Comparison of ENCODE assay signal across 20 cellular contexts in genomic region chr18:66316708-66317107, GRCh38.
DNase-seq lines count a peak whose midpoint lies in the region; ATAC-seq, FAIRE-seq and TF ChIP-seq lines count a peak whose summit lies in the region.
"Had no signal": no experiment of that assay in that cellular context is flagged by ENCODE, and none has a peak within 500 bp of the region (broad histone marks: within the 10 kb centered on the region; RNA-seq: fewer than 3 reads in every experiment).

No MANE protein-coding gene starts in this region.

- no peak for FAIRE-seq in HepG2 (lab: Jason Lieb, UNC)

- no peak for TF ChIP-seq CTCF in HepG2 (CRISPR knock-in tag; IDR thresholded peaks at IDR 0.05)
- no peak for TF ChIP-seq CTCF in right lobe of liver (IDR thresholded peaks at IDR 0.05)
- TF ChIP-seq CTCF in endodermal cell (conservative IDR thresholded peaks at IDR 0.05) = no peak
- no peak for TF ChIP-seq CTCF in smooth muscle cell (IDR thresholded peaks at IDR 0.05; ENCODE audit: borderline replicate concordance, insufficient read depth, poor library complexity, severe bottlenecking)
- no peak for TF ChIP-seq CTCF in CD14-positive monocyte (IDR thresholded peaks at IDR 0.05)

- H3K4me1 ChIP-seq in HepG2 (ENCODE audit: insufficient read depth, low read length) = no peaks in the 10 kb centered on the region
- H3K4me1 ChIP-seq in right lobe of liver = no peaks in the 10 kb centered on the region
- H3K4me1 ChIP-seq in endodermal cell (ENCODE audit: control insufficient read depth, insufficient read depth, low read length) = peaks cover 11% of the 10 kb centered on the region
- H3K4me1 ChIP-seq in mesendoderm (ENCODE audit: control insufficient read depth, low read depth, low read length) = no peaks in the 10 kb centered on the region
- H3K4me1 ChIP-seq in smooth muscle cell (ENCODE audit: low read depth) = peaks cover 17% of the 10 kb centered on the region
- H3K4me1 ChIP-seq: BE2C had no signal

- H3K9me3 ChIP-seq in HepG2 (ENCODE audit: low read length) (no peaks in the 10 kb centered on the region), right lobe of liver (no peaks in the 10 kb centered on the region), endodermal cell (ENCODE audit: control insufficient read depth, low read length) (no peaks in the 10 kb centered on the region), smooth muscle cell (replicated peaks; ENCODE audit: low read depth) (no peaks in the 10 kb centered on the region)
- H3K9me3 ChIP-seq: BE2C had no signal

- TF ChIP-seq EP300 in HepG2 (IDR thresholded peaks at IDR 0.05; ENCODE audit: low read depth in 2 of 2, low read length in 2 of 2) (no peak), HepG2 (CRISPR knock-in tag; IDR thresholded peaks at IDR 0.05; ENCODE audit: borderline replicate concordance) (no peak)

- WGBS in HepG2 (ENCODE audit: low lambda C conversion rate) = 0% methylated on average over 4 of the region's 4 CpGs
- WGBS in right lobe of liver (ENCODE audit: insufficient coverage, low coverage, low lambda C conversion rate, missing lambda C conversion rate) = 36% methylated on average over 4 of the region's 4 CpGs
- 83 to 86% methylated on average over 3 to 4 of the region's 4 CpGs for WGBS in endodermal cell (ENCODE audit: insufficient coverage in 1 of 2, insufficient read length in 1 of 2), 2 experiments
- WGBS in mesendoderm (ENCODE audit: extremely low coverage, insufficient coverage, low lambda C conversion rate) = no CpG with 5 or more reads among the region's 4 CpGs
- 24% methylated on average over 4 of the region's 4 CpGs for WGBS in smooth muscle cell (ENCODE audit: low lambda C conversion rate)

- H4K8ac ChIP-seq in mesendoderm (ENCODE audit: low read depth, low read length) = no peak overlapping the region

- no peaks in the 10 kb centered on the region for H3K36me3 Mint-ChIP-seq in endodermal cell (ENCODE audit: low read depth)
- H3K36me3 Mint-ChIP-seq in CD14-positive monocyte = no peaks in the 10 kb centered on the region
- H3K36me3 Mint-ChIP-seq: CD4-positive, alpha-beta memory T cell had no signal

- DNase-seq in HepG2 (ENCODE audit: low spot score) = no peak
- no peak for DNase-seq in right lobe of liver
- peak; percentile 43 for DNase-seq in endodermal cell
- DNase-seq in mesendoderm = peak; percentile 73
- DNase-seq in smooth muscle cell (lab: John Stamatoyannopoulos, UW; ENCODE audit: unreplicated experiment) = no peak
- DNase-seq in CD14-positive monocyte (ENCODE audit: low spot score) = no peak
- no peak for DNase-seq in NCI-H1694 treated with DMSO at 0.1 percent for 48 hours (lab: John Stamatoyannopoulos, UW)
- no peak for DNase-seq in OCI-M1 (lab: John Stamatoyannopoulos, UW)
- DNase-seq: 8988T; BE2C; Calu3; CD4-positive, alpha-beta memory T cell; DMS79; NCI-H1048; NCI-H2107; NCI-H345; NCI-H526 treated with DMSO at 0.1 percent for 48 hours; NK-92 treated with Interleukin-12 subunit alpha and Interleukin-12 subunit beta, amount 100 ng/mL, for 24 hours; PC-3 had no signal

- H2BK15ac ChIP-seq in mesendoderm (replicated peaks; ENCODE audit: low read depth) = no peak overlapping the region

- H4K20me1 ChIP-seq in HepG2 (ENCODE audit: insufficient read depth, low read length) (no peaks in the 10 kb centered on the region), smooth muscle cell (ENCODE audit: low read depth) (no peaks in the 10 kb centered on the region)

- no peak overlapping the region for H3K18ac ChIP-seq in mesendoderm (ENCODE audit: low read length)

- no peak overlapping the region for H2AK5ac ChIP-seq in mesendoderm (ENCODE audit: low read length)

- H3K9ac ChIP-seq in HepG2 (ENCODE audit: insufficient read depth, low read depth, low read length) (no peak overlapping the region), endodermal cell (ENCODE audit: extremely low read depth, low read length, poor library complexity, severe bottlenecking) (no peak overlapping the region), mesendoderm (ENCODE audit: low read length) (no peak overlapping the region), smooth muscle cell (ENCODE audit: low read depth) (peak overlapping the region; percentile 52)

- CTCF ChIA-PET in HepG2 (lab: Yijun Ruan, JAX; ENCODE audit: low intra/inter-chr PET ratio, low total read pairs) = no interaction called here

- H3K36me3 ChIP-seq in HepG2 (replicated peaks in 1 of 2; ENCODE audit: control insufficient read depth in 1 of 2, insufficient read depth in 2 of 2, low read length in 2 of 2) (no peaks in the 10 kb centered on the region), right lobe of liver (no peaks in the 10 kb centered on the region), endodermal cell (ENCODE audit: control insufficient read depth, insufficient read depth, low read length) (no peaks in the 10 kb centered on the region), mesendoderm (ENCODE audit: control insufficient read depth, insufficient read depth, low read length) (no peaks in the 10 kb centered on the region), smooth muscle cell (ENCODE audit: low read depth) (no peaks in the 10 kb centered on the region)
- H3K36me3 ChIP-seq: BE2C had no signal

- POLR2A ChIA-PET in HepG2 (lab: Yijun Ruan, JAX) = no interaction called here

- in situ Hi-C loops in HepG2 (cut with HindIII; ENCODE audit: extremely low pct_ligation_motif_present, low pct_unique_long_range_greater_than_20kb) = no loop called here

- no peak overlapping the region for H4K5ac ChIP-seq in mesendoderm (ENCODE audit: low read length)

- no peak overlapping the region for H2BK120ac ChIP-seq in mesendoderm (ENCODE audit: low read depth, low read length)

- H3K27me3 Mint-ChIP-seq in endodermal cell (ENCODE audit: insufficient read depth) (no peaks in the 10 kb centered on the region), CD14-positive monocyte (ENCODE audit: low read depth in 3 of 3) (no peaks in the 10 kb centered on the region)
- H3K27me3 Mint-ChIP-seq: CD4-positive, alpha-beta memory T cell had no signal

- no peak overlapping the region for H3K23ac ChIP-seq in mesendoderm (ENCODE audit: low read length)

- H2AFZ ChIP-seq in HepG2 (ENCODE audit: low read length) (no peak overlapping the region), smooth muscle cell (ENCODE audit: low read depth) (peak overlapping the region; percentile 5)

- BruUV-seq in HepG2 (replicated peaks; lab: Mats Ljungman, UMichigan) = no TSS peak

- H3K27me3 ChIP-seq in HepG2 (ENCODE audit: control insufficient read depth in 1 of 2, insufficient read depth in 2 of 2, low read length in 2 of 2) (no peaks in the 10 kb centered on the region; a peak in 1 of 5 replicates), right lobe of liver (no peaks in the 10 kb centered on the region), endodermal cell (ENCODE audit: control insufficient read depth, insufficient read depth, low read length, poor library complexity, severe bottlenecking) (no peaks in the 10 kb centered on the region), mesendoderm (ENCODE audit: insufficient read depth, low read length, poor library complexity) (no peaks in the 10 kb centered on the region), smooth muscle cell (ENCODE audit: low read depth) (no peaks in the 10 kb centered on the region)
- H3K27me3 ChIP-seq: BE2C had no signal

- intact Hi-C loops in HepG2 (cut with micrococcal nuclease; ENCODE audit: unreplicated experiment) = no loop called here
- intact Hi-C loops in right lobe of liver (cut with DNase I) = no loop called here
- intact Hi-C loops in CD14-positive monocyte (cut with micrococcal nuclease) = no loop called here

- no peak overlapping the region for H3K4ac ChIP-seq in mesendoderm (ENCODE audit: low read depth, low read length)

- H3K27ac ChIP-seq in HepG2 (ENCODE audit: extremely low read length, insufficient read depth, low read length) = no peak overlapping the region
- no peak overlapping the region for H3K27ac ChIP-seq in right lobe of liver
- H3K27ac ChIP-seq in endodermal cell (ENCODE audit: low read depth, low read length) = no peak overlapping the region
- H3K27ac ChIP-seq in mesendoderm (ENCODE audit: low read depth, low read length) = no peak overlapping the region
- H3K27ac ChIP-seq in smooth muscle cell (ENCODE audit: low read depth) = peak overlapping the region; percentile 83
- H3K27ac ChIP-seq: RWPE1 had no signal

- no peak overlapping the region for H2BK5ac ChIP-seq in mesendoderm (ENCODE audit: low read length)

- no peak for TF ChIP-seq RAD21 in HepG2 (CRISPR knock-in tag; IDR thresholded peaks at IDR 0.05)

- ATAC-seq in HepG2 (no peak), right lobe of liver (no peak)
- ATAC-seq: PC-3 had no signal

- peaks cover 8% of the 10 kb centered on the region for H3F3A ChIP-seq in smooth muscle cell (ENCODE audit: low read depth)

- peak overlapping the region; percentile 31 for H3K27ac Mint-ChIP-seq in endodermal cell
- H3K27ac Mint-ChIP-seq in CD14-positive monocyte = no peak overlapping the region
- H3K27ac Mint-ChIP-seq: CD4-positive, alpha-beta memory T cell had no signal

- no peak overlapping the region for H3K4me2 ChIP-seq in HepG2 (ENCODE audit: low read depth, low read length)
- no peak overlapping the region for H3K4me2 ChIP-seq in mesendoderm (ENCODE audit: low read length)
- H3K4me2 ChIP-seq in smooth muscle cell = peak overlapping the region; percentile 25

- no peak overlapping the region for H3K4me3 ChIP-seq in HepG2 (replicated peaks in 1 of 3; ENCODE audit: insufficient read depth in 1 of 3, low read depth in 2 of 3, low read length in 3 of 3)
- H3K4me3 ChIP-seq in right lobe of liver = no peak overlapping the region
- H3K4me3 ChIP-seq in endodermal cell (ENCODE audit: low read length) = peak overlapping the region; percentile 0
- no peak overlapping the region for H3K4me3 ChIP-seq in mesendoderm (ENCODE audit: low read length)
- H3K4me3 ChIP-seq in smooth muscle cell = no peak overlapping the region

- H3K4me3 Mint-ChIP-seq in endodermal cell = no peak overlapping the region
- no peak overlapping the region for H3K4me3 Mint-ChIP-seq in CD14-positive monocyte
- H3K4me3 Mint-ChIP-seq: CD4-positive, alpha-beta memory T cell had no signal

- no peak overlapping the region for H3K56ac ChIP-seq in mesendoderm (ENCODE audit: low read length)

- H3K79me1 ChIP-seq in mesendoderm (ENCODE audit: low read length) = no peaks in the 10 kb centered on the region

- H3K9me3 Mint-ChIP-seq in endodermal cell (no peaks in the 10 kb centered on the region), CD14-positive monocyte (peaks cover 0 to 8% (median 0%) of the 10 kb centered on the region in 7 donors)

- TF ChIP-seq POLR2A in HepG2 (IDR thresholded peaks at IDR 0.05; ENCODE audit: insufficient read depth in 1 of 2, low read depth in 2 of 2, low read length in 2 of 2) (no peak), right lobe of liver (IDR thresholded peaks at IDR 0.05) (no peak)

- no peaks in the 10 kb centered on the region for H3K79me2 ChIP-seq in HepG2 (ENCODE audit: insufficient read depth, low read length)
- H3K79me2 ChIP-seq in mesendoderm (ENCODE audit: control insufficient read depth, insufficient read depth, low read length) = no peaks in the 10 kb centered on the region
- H3K79me2 ChIP-seq in smooth muscle cell (ENCODE audit: low read depth) = no peaks in the 10 kb centered on the region

- peaks cover 9% of the 10 kb centered on the region for H3K4me1 Mint-ChIP-seq in endodermal cell
- H3K4me1 Mint-ChIP-seq in CD14-positive monocyte = no peaks in the 10 kb centered on the region
- H3K4me1 Mint-ChIP-seq: CD4-positive, alpha-beta memory T cell had no signal

TF ChIP-seq in HepG2, 621 proteins besides CTCF, POLR2A, EP300 and RAD21 (continues in another document):
- TF ChIP-seq FOXA1 (IDR thresholded peaks at IDR 0.05) (no peak), FOXA1 (CRISPR knock-in tag; IDR thresholded peaks at IDR 0.05) (no peak)

Comparison
In these comparisons a context has a peak if more than half of its experiments do, and no peak if none do; other contexts are left out.
1. DNase-seq: peak in endodermal cell (single experiment) and mesendoderm (single experiment); none in HepG2 (single experiment), right lobe of liver (0 of 3), smooth muscle cell (single experiment), CD14-positive monocyte (single experiment), NCI-H1694 treated with DMSO at 0.1 percent for 48 hours (single experiment) and OCI-M1 (single experiment).